In the genomic region with DNA sequence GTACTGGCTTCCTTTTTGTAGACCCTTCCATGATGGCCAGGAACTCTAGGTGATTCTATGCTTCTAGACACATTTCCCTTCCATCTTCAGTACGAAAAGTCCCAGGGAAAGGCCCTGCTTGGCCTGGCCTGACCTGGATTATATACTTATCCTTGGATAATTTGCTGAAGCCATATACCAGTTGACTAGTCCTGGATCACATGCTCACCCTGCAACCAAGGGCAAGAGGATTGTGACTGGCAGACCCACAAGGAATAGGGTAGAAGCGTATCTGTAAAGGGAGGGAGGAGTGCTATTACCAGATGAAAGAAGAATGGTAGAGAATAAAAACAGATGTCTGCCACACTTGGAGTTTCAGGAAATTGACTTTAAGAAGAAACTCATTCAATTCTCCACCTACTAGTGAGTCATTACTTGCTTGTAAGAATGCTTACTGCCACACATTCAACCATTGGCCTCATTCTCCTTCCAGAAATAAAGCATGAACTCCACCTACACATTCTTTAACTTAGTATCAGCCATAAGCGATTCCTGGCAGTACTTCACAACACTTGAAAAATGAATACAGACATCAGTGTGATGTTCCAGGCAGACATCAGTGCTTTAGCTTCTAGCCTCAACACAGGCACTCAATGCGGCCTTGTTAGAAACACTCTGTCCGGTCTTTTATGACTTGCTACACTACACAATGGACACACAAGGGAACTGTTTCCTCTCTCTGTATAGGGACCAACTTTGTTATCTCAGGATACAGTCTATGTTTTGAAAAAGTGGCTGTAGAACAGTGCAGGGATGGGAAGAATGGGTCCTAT, we compare ENCODE assay signal across 9 cellular contexts.
DNase-seq lines count a peak whose midpoint lies in the region; ATAC-seq and TF ChIP-seq lines count a peak whose summit lies in the region.
"Had no signal": no experiment of that assay in that cellular context is flagged by ENCODE, and none has a peak within 500 bp of the region (broad histone marks: within the 10 kb centered on the region; RNA-seq: fewer than 3 reads in every experiment).

No MANE protein-coding gene starts in this region.

- H3K4me1 Mint-ChIP-seq in activated CD4-positive, alpha-beta T cell treated with anti-CD3 and anti-CD28 coated beads for 36 hours: peaks cover 32% of the 10 kb centered on the region

- H3K9me2 ChIP-seq in OCI-LY7 (ENCODE audit: insufficient read depth, low read length): no peaks in the 10 kb centered on the region

- H3K9me3 Mint-ChIP-seq in activated CD4-positive, alpha-beta T cell treated with anti-CD3 and anti-CD28 coated beads for 36 hours (ENCODE audit: low read depth): no peaks in the 10 kb centered on the region
- H3K9me3 Mint-ChIP-seq: activated CD4-positive, alpha-beta T cell treated with anti-CD3 and anti-CD28 coated beads, Interleukin-2, amount 10 ng/mL, durations not matched to agents 7 days and 5 days had no signal

- H3K79me2 ChIP-seq in OCI-LY7 (ENCODE audit: insufficient read depth, low read depth, low read length): no peaks in the 10 kb centered on the region

- H3K27ac Mint-ChIP-seq in activated CD4-positive, alpha-beta T cell treated with anti-CD3 and anti-CD28 coated beads for 36 hours: peak overlapping the region; percentile 32
- H3K27ac Mint-ChIP-seq: activated CD4-positive, alpha-beta T cell treated with anti-CD3 and anti-CD28 coated beads, Interleukin-2, amount 10 ng/mL, durations not matched to agents 7 days and 5 days had no signal

- peak; percentile 78 for ATAC-seq in activated CD4-positive, alpha-beta T cell treated with anti-CD3 and anti-CD28 coated beads for 36 hours
- ATAC-seq in left ventricle myocardium superior (peak; percentile 23), GM18873 (IDR thresholded peaks at IDR 0.05; ENCODE audit: low FRiP score, unreplicated experiment) (no peak)

- H3K27ac ChIP-seq in OCI-LY7 (ENCODE audit: low read depth, low read length, poor library complexity, severe bottlenecking): no peak overlapping the region

- no TSS peak for BruUV-seq in OCI-LY7 (replicated peaks; lab: Mats Ljungman, UMichigan)

- H3K36me3 ChIP-seq in OCI-LY7 (ENCODE audit: insufficient read depth, low read length): no peaks in the 10 kb centered on the region

- no peaks in the 10 kb centered on the region for H3K36me3 Mint-ChIP-seq in activated CD4-positive, alpha-beta T cell treated with anti-CD3 and anti-CD28 coated beads for 36 hours (ENCODE audit: low read depth)

- H2AFZ ChIP-seq in OCI-LY7 (ENCODE audit: low read length): no peak overlapping the region

- no peaks in the 10 kb centered on the region for H4K20me1 ChIP-seq in OCI-LY7 (ENCODE audit: insufficient read depth, low read length)

- TF ChIP-seq CTCF in OCI-LY7 (conservative IDR thresholded peaks at IDR 0.05; ENCODE audit: low read length): no peak

- POLR2A ChIA-PET in activated CD4-positive, alpha-beta T cell treated with anti-CD3 and anti-CD28 coated beads for 36 hours (lab: Charles Lee): no interaction called here
- POLR2A ChIA-PET in OCI-LY7 (lab: Charles Lee): no interaction called here

- no peak overlapping the region for H3K4me3 ChIP-seq in OCI-LY7 (ENCODE audit: low read depth, low read length, poor library complexity, severe bottlenecking)

- intact Hi-C loops in activated CD4-positive, alpha-beta T cell treated with anti-CD3 and anti-CD28 coated beads for 36 hours (cut with DNase I, micrococcal nuclease): loop anchor here in 1 of 2 experiments (1.0 to 10.0 kb wide), 3 partner anchors 36 to 407 kb away; partner anchors contain the start of gene SH3RF1
- intact Hi-C loops in left ventricle myocardium superior (cut with micrococcal nuclease) (no loop called here), OCI-LY7 (cut with micrococcal nuclease; ENCODE audit: unreplicated experiment) (no loop called here)

- H3K9me3 ChIP-seq in OCI-LY7 (ENCODE audit: low read length): no peaks in the 10 kb centered on the region

- CTCF ChIA-PET in activated CD4-positive, alpha-beta T cell treated with anti-CD3 and anti-CD28 coated beads for 36 hours (lab: Charles Lee): interaction anchor here (0.6 kb wide), 1 partner anchor 26 kb away, joined by 3 read pairs; no protein-coding TSS in a partner anchor
- CTCF ChIA-PET in OCI-LY7 (lab: Charles Lee; ENCODE audit: unreplicated experiment): no interaction called here

- H3K4me1 ChIP-seq in OCI-LY7 (ENCODE audit: insufficient read depth, low read length, poor library complexity, severe bottlenecking): no peaks in the 10 kb centered on the region

- peaks cover 15% of the 10 kb centered on the region for H3K27me3 Mint-ChIP-seq in activated CD4-positive, alpha-beta T cell treated with anti-CD3 and anti-CD28 coated beads for 36 hours
- H3K27me3 Mint-ChIP-seq: activated CD4-positive, alpha-beta T cell treated with anti-CD3 and anti-CD28 coated beads, Interleukin-2, amount 10 ng/mL, durations not matched to agents 7 days and 5 days had no signal

- peak; percentile 33 for DNase-seq in activated CD4-positive, alpha-beta T cell treated with anti-CD3 and anti-CD28 coated beads for 36 hours
- DNase-seq in activated CD4-positive, alpha-beta T cell treated with anti-CD3 and anti-CD28 coated beads, Interleukin-2, amount 50 U/mL, for 1 hour: no peak
- DNase-seq in amniotic stem cell (lab: John Stamatoyannopoulos, UW) (peak; percentile 64), left ventricle myocardium superior (no peak), stromal cell of bone marrow (ENCODE audit: low read depth) (peak; percentile 45), OCI-LY7 (ENCODE audit: low spot score) (no peak)
- no peak for DNase-seq in activated effector memory CD4-positive, alpha-beta T cell treated with Interleukin-2 at 50 U/mL for 16 hours
- DNase-seq: activated CD4-positive, alpha-beta T cell treated with anti-CD3 and anti-CD28 coated beads, Interleukin-2, amount 10 ng/mL, durations not matched to agents 7 days and 5 days had no signal

- H3K4me2 ChIP-seq in OCI-LY7 (ENCODE audit: low read length): no peak overlapping the region

- no peak overlapping the region for H3K4me3 Mint-ChIP-seq in activated CD4-positive, alpha-beta T cell treated with anti-CD3 and anti-CD28 coated beads for 36 hours
- H3K4me3 Mint-ChIP-seq: activated CD4-positive, alpha-beta T cell treated with anti-CD3 and anti-CD28 coated beads, Interleukin-2, amount 10 ng/mL, durations not matched to agents 7 days and 5 days had no signal

Comparison
In these comparisons a context has a peak if more than half of its experiments do, and no peak if none do; other contexts are left out.
1. DNase-seq: peak in activated CD4-positive, alpha-beta T cell treated with anti-CD3 and anti-CD28 coated beads for 36 hours (single experiment), amniotic stem cell (single experiment) and stromal cell of bone marrow (single experiment); none in activated CD4-positive, alpha-beta T cell treated with anti-CD3 and anti-CD28 coated beads, Interleukin-2, amount 50 U/mL, for 1 hour (single experiment), left ventricle myocardium superior (single experiment), OCI-LY7 (single experiment) and activated effector memory CD4-positive, alpha-beta T cell treated with Interleukin-2 at 50 U/mL for 16 hours (single experiment).